Comparison of ENCODE assay signal across 30 cellular contexts in genomic region chr6:99092461-99092860, GRCh38.
DNase-seq lines count a peak whose midpoint lies in the region; ATAC-seq, FAIRE-seq and TF ChIP-seq lines count a peak whose summit lies in the region.
"Had no signal": no experiment of that assay in that cellular context is flagged by ENCODE, and none has a peak within 500 bp of the region (broad histone marks: within the 10 kb centered on the region; RNA-seq: fewer than 3 reads in every experiment).

No MANE protein-coding gene starts in this region.

- no peaks in the 10 kb centered on the region for H3K79me2 ChIP-seq in MM.1S (ENCODE audit: low read length)

- peak overlapping the region in 10 of 11 experiments; percentile 18 to 69 (median 58); a peak in 18 of 22 replicates for H3K4me2 ChIP-seq in BLaER1 treated with 17β-estradiol and CSF1 and Interleukin-3, amounts not matched to agents 10 nM and 100 nM
- H3K4me2 ChIP-seq in MM.1S (ENCODE audit: low read depth, low read length) = peak overlapping the region; percentile 57

- no peak overlapping the region for H3K4me3 ChIP-seq in BLaER1 treated with 17β-estradiol and CSF1 and Interleukin-3, amounts not matched to agents 10 nM and 100 nM
- peak overlapping the region; percentile 6 for H3K4me3 ChIP-seq in MM.1S (ENCODE audit: low read length)
- no peak overlapping the region for H3K4me3 ChIP-seq in BE2C (ENCODE audit: low read depth, low read length)
- no peak overlapping the region for H3K4me3 ChIP-seq in kidney (ENCODE audit: low read length in 2 of 2)
- H3K4me3 ChIP-seq: colonic mucosa, esophagus squamous epithelium, gastrocnemius medialis, HAP-1, ovary, right atrium auricular region, tibial artery had no signal

- ATAC-seq in GM19452 (IDR thresholded peaks at IDR 0.05; ENCODE audit: unreplicated experiment) (peak; percentile 18), HG02938 (IDR thresholded peaks at IDR 0.05; ENCODE audit: unreplicated experiment) (peak; percentile 37)
- ATAC-seq: gastrocnemius medialis; natural killer cell treated with Interleukin-12 subunit alpha and Interleukin-12 subunit beta and Interleukin-15 and Interleukin-18, amount 100 ng/mL, for 72 hours had no signal

- 0 out of 22 replicates have a peak overlapping the region, but pooled peaks of 1 of the 11 experiments have one; percentile 1 for H3K27ac ChIP-seq in BLaER1 treated with 17β-estradiol and CSF1 and Interleukin-3, amounts not matched to agents 10 nM and 100 nM
- H3K27ac ChIP-seq in MM.1S (ENCODE audit: low read length) (peak overlapping the region; percentile 81), kidney (ENCODE audit: low read depth in 2 of 2, low read length in 2 of 2) (no peak overlapping the region)
- H3K27ac ChIP-seq: colonic mucosa, esophagus squamous epithelium, gastrocnemius medialis, ovary, right atrium auricular region, tibial artery had no signal

- H3F3A ChIP-seq in MM.1S (ENCODE audit: insufficient read depth, low read length) = peaks cover 23% of the 10 kb centered on the region

- TF ChIP-seq CTCF in MM.1S (IDR thresholded peaks at IDR 0.05; ENCODE audit: low read length) (no peak), BE2C (IDR thresholded peaks at IDR 0.05; ENCODE audit: low read depth, low read length) (no peak), kidney (IDR thresholded peaks at IDR 0.05; ENCODE audit: borderline replicate concordance, extremely low read depth, insufficient read depth) (no peak)

- H3K4me1 ChIP-seq in BLaER1 treated with 17β-estradiol and CSF1 and Interleukin-3, amounts not matched to agents 10 nM and 100 nM = peaks cover 10 to 33% (median 30%) of the 10 kb centered on the region in 10 experiments; a peak in 19 of 20 replicates
- H3K4me1 ChIP-seq in MM.1S (ENCODE audit: low read length) (peaks cover 38% of the 10 kb centered on the region), BE2C (no peaks in the 10 kb centered on the region), kidney (ENCODE audit: control insufficient read depth in 1 of 2, insufficient read depth in 1 of 2, low read depth in 1 of 2, low read length in 2 of 2) (no peaks in the 10 kb centered on the region)
- H3K4me1 ChIP-seq: Caco-2, colonic mucosa, esophagus squamous epithelium, gastrocnemius medialis, HAP-1, right atrium auricular region, tibial artery had no signal

- intact Hi-C loops in kidney (cut with DNase I) = no loop called here

- H3K36me3 ChIP-seq in BLaER1 treated with 17β-estradiol and CSF1 and Interleukin-3, amounts not matched to agents 10 nM and 100 nM = no peaks in the 10 kb centered on the region
- no peaks in the 10 kb centered on the region for H3K36me3 ChIP-seq in MM.1S (replicated peaks; ENCODE audit: insufficient read depth, low read length)
- no peaks in the 10 kb centered on the region for H3K36me3 ChIP-seq in BE2C
- no peaks in the 10 kb centered on the region for H3K36me3 ChIP-seq in kidney (ENCODE audit: control insufficient read depth in 1 of 2, insufficient read depth in 2 of 2, low read length in 2 of 2)
- H3K36me3 ChIP-seq: colonic mucosa, esophagus squamous epithelium, gastrocnemius medialis, HAP-1, ovary, right atrium auricular region, tibial artery had no signal

- H3K9me2 ChIP-seq in MM.1S (replicated peaks; ENCODE audit: insufficient read depth, low read length) = no peaks in the 10 kb centered on the region

- peak overlapping the region; percentile 28 for H2AFZ ChIP-seq in MM.1S (ENCODE audit: low read length)

- H3K9me3 ChIP-seq in BLaER1 treated with 17β-estradiol and CSF1 and Interleukin-3, amounts not matched to agents 10 nM and 100 nM (replicated peaks in 1 of 11) = no peaks in the 10 kb centered on the region
- no peaks in the 10 kb centered on the region for H3K9me3 ChIP-seq in MM.1S (replicated peaks; ENCODE audit: insufficient read depth, low read length)
- H3K9me3 ChIP-seq in BE2C = no peaks in the 10 kb centered on the region
- no peaks in the 10 kb centered on the region for H3K9me3 ChIP-seq in kidney (ENCODE audit: control insufficient read depth in 1 of 2, low read length in 2 of 2)
- H3K9me3 ChIP-seq: Caco-2, colonic mucosa, esophagus squamous epithelium, gastrocnemius medialis, HAP-1, ovary, right atrium auricular region, tibial artery had no signal

- no peak for FAIRE-seq in kidney (lab: Jason Lieb, UNC)
- FAIRE-seq: A204.1 had no signal

- DNase-seq in MM.1S (peak; percentile 65), BE2C (no peak), kidney (no peak), COR-L47 (lab: John Stamatoyannopoulos, UW) (no peak)
- DNase-seq in effector CD8-positive, alpha-beta T cell (lab: John Stamatoyannopoulos, UW) = no peak
- DNase-seq: activated CD4-positive, CD25-positive, alpha-beta regulatory T cell treated with anti-CD3 and anti-CD28 coated beads, Interleukin-2, amount 50 U/mL, for 72 hours; activated naive CD4-positive, alpha-beta T cell treated with Interleukin-2 at 50 U/mL for 16 hours; activated T-cell treated with anti-CD3 and anti-CD28 coated beads, Interleukin-2, amount 50 U/mL, for 24 hours; amygdala; Caco-2; colonic mucosa; DND-41; esophagus squamous epithelium; gastrocnemius medialis; hippocampal formation; midbrain; NCI-H187; NCI-H226; NCI-H82; ovary; SHP77 treated with DMSO at 0.1 percent for 48 hours; stimulated activated CD4-positive, alpha-beta T cell treated with anti-CD3 and anti-CD28 coated beads, Interleukin-4, amount 100 ng/mL, for 4 hours; tibial artery had no signal

- H3K9ac ChIP-seq in BLaER1 treated with 17β-estradiol and CSF1 and Interleukin-3, amounts not matched to agents 10 nM and 100 nM = no peak overlapping the region
- peak overlapping the region; percentile 33; the same call in 1 of the 2 replicates for H3K9ac ChIP-seq in MM.1S (ENCODE audit: low read length)
- H3K9ac ChIP-seq in kidney (ENCODE audit: low read length in 2 of 2) = no peak overlapping the region

- H3K27me3 ChIP-seq in BLaER1 treated with 17β-estradiol and CSF1 and Interleukin-3, amounts not matched to agents 10 nM and 100 nM = no peaks in the 10 kb centered on the region
- H3K27me3 ChIP-seq in MM.1S (replicated peaks; ENCODE audit: insufficient read depth, low read length) = no peaks in the 10 kb centered on the region
- peaks cover 8% of the 10 kb centered on the region; the same call in 1 of the 2 replicates for H3K27me3 ChIP-seq in BE2C
- H3K27me3 ChIP-seq: colonic mucosa, gastrocnemius medialis, ovary, right atrium auricular region had no signal

- no peaks in the 10 kb centered on the region for H4K20me1 ChIP-seq in BLaER1 treated with 17β-estradiol and CSF1 and Interleukin-3, amounts not matched to agents 10 nM and 100 nM
- H4K20me1 ChIP-seq in MM.1S (ENCODE audit: insufficient read depth, low read length) = no peaks in the 10 kb centered on the region
